ENCODE assay signal across 24 cellular contexts in the genomic region with DNA sequence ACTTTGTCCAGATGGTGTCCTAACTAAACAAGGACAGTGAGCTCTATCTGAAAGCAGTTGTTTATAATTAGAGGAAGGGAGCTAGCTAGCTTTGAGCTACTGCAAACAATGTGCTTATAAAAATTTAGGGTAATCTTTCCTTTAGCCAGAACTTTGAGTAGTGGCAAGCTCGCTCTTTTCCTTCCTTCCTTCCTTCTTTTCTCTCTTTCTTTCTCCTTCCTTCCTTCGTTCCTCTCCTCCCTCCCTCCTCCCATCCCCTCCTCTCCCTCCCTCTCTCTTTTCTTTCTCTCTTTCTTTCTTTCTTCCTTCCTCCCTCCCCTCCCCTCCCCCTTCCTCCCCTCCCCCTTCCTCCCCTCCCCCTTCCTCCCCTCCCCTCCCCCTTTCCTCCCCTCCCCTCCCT.
"Had no signal": no experiment of that assay in that cellular context is flagged by ENCODE, and none has a peak within 500 bp of the region (broad histone marks: within the 10 kb centered on the region; RNA-seq: fewer than 3 reads in every experiment).

No MANE protein-coding gene starts in this region.

- H3K27me3 ChIP-seq: cardiac muscle cell, Peyer's patch, SJSA1 had no signal

- H3K4me1 ChIP-seq: Peyer's patch had no signal

- H3K4me3 ChIP-seq: cardiac muscle cell, Peyer's patch, SJSA1 had no signal

- H3K36me3 ChIP-seq: cardiac muscle cell, Peyer's patch, SJSA1 had no signal

- H3K9me3 ChIP-seq: Peyer's patch, SJSA1 had no signal

- FAIRE-seq: astrocyte had no signal

- DNase-seq: activated CD4-positive, alpha-beta memory T cell treated with anti-CD3 and anti-CD28 coated beads for 36 hours; activated CD4-positive, alpha-beta T cell treated with anti-CD3 and anti-CD28 coated beads, Interleukin-2, amount 10 ng/mL, durations not matched to agents 7 days and 5 days; activated CD4-positive, CD25-positive, alpha-beta regulatory T cell; activated CD8-positive, alpha-beta memory T cell treated with anti-CD3 and anti-CD28 coated beads for 24 hours; activated effector memory CD4-positive, alpha-beta T cell treated with anti-CD3 and anti-CD28 coated beads, Interleukin-2, amount 50 U/mL, for 16 hours; activated naive CD4-positive, alpha-beta T cell treated with anti-CD3 and anti-CD28 coated beads for 36 hours; activated T-cell treated with anti-CD3 and anti-CD28 coated beads, Interleukin-2, amount 50 U/mL, for 4 hours; amygdala; NCI-H1092; NCI-H1417; NCI-H1930; NCI-H2107; NCI-H2171 treated with DMSO at 0.1 percent for 48 hours; NCI-H226; NCI-H526; NK-92 treated with Interleukin-12 subunit alpha and Interleukin-12 subunit beta, amount 100 ng/mL, for 24 hours; OCI-M1; Peyer's patch; SHP77 had no signal

- H3K27ac ChIP-seq: cardiac muscle cell, Peyer's patch, RWPE1 had no signal

- ATAC-seq: activated T-cell treated with anti-CD3 and anti-CD28 coated beads, Interleukin-2, amount 50 U/mL, for 4 hours; SK-N-SH treated with all-trans-retinoic acid at 6 μM for 48 hours had no signal
